8 cellular contexts compared by ENCODE assay signal in genomic region chr22:41563051-41563711, GRCh38. TPM values are rescaled to one million over a fixed set of nuclear protein-coding genes. Genes with fewer than 3 reads are reported as not detected.
DNase-seq lines count a peak whose midpoint lies in the region; TF ChIP-seq lines count a peak whose summit lies in the region.
"Had no signal": no experiment of that assay in that cellular context is flagged by ENCODE, and none has a peak within 500 bp of the region (broad histone marks: within the 10 kb centered on the region; RNA-seq: fewer than 3 reads in every experiment).

No MANE protein-coding gene starts in this region.

- H3K4me3 ChIP-seq in MG63 = no peak overlapping the region
- H3K4me3 ChIP-seq in esophagus squamous epithelium = peak overlapping the region in 1 of 4 donors; percentile 8
- H3K4me3 ChIP-seq in testis = no peak overlapping the region
- no peak overlapping the region for H3K4me3 ChIP-seq in Karpas-422 (ENCODE audit: low read length)

- no peaks in the 10 kb centered on the region for H3K9me3 ChIP-seq in MG63
- no peaks in the 10 kb centered on the region for H3K9me3 ChIP-seq in esophagus squamous epithelium
- no peaks in the 10 kb centered on the region for H3K9me3 ChIP-seq in testis
- no peaks in the 10 kb centered on the region for H3K9me3 ChIP-seq in Karpas-422 (ENCODE audit: low read length)

- H3K9me2 ChIP-seq in Karpas-422 (replicated peaks; ENCODE audit: insufficient read depth, low read length) = no peaks in the 10 kb centered on the region

- no peak for TF ChIP-seq POLR2A in esophagus squamous epithelium (IDR thresholded peaks at IDR 0.05)
- no peak for TF ChIP-seq POLR2A in testis (IDR thresholded peaks at IDR 0.05)

- WGBS in esophagus squamous epithelium, 2 donors = 30 to 35% methylated on average over 4 to 6 of the region's 10 CpGs
- 26 to 39% methylated on average over 8 to 10 of the region's 10 CpGs for WGBS in testis, 2 donors

- intact Hi-C loops in esophagus squamous epithelium (cut with DNase I) = no loop called here
- intact Hi-C loops in testis (cut with DNase I; ENCODE audit: low total_unique reads) = no loop called here

- no peaks in the 10 kb centered on the region for H3K36me3 ChIP-seq in MG63
- H3K36me3 ChIP-seq in esophagus squamous epithelium = no peaks in the 10 kb centered on the region
- H3K36me3 ChIP-seq in testis (ENCODE audit: low read depth, missing control alignments) = no peaks in the 10 kb centered on the region
- no peaks in the 10 kb centered on the region for H3K36me3 ChIP-seq in Karpas-422 (ENCODE audit: insufficient read depth, low read length)

- H2AFZ ChIP-seq in Karpas-422 (ENCODE audit: low read length) = no peak overlapping the region

- H3K27ac ChIP-seq in esophagus squamous epithelium (peak overlapping the region in 3 of 4 donors; percentile 66 to 76 (median 74)), testis (peak overlapping the region; percentile 9 to 37), Karpas-422 (ENCODE audit: low read length) (no peak overlapping the region)

- H3K27me3 ChIP-seq in MG63 (no peaks in the 10 kb centered on the region), esophagus squamous epithelium (peaks cover 0 to 46% (median 0%) of the 10 kb centered on the region in 4 donors), testis (no peaks in the 10 kb centered on the region), Karpas-422 (ENCODE audit: low read length) (no peaks in the 10 kb centered on the region)

- H3K4me1 ChIP-seq in esophagus squamous epithelium (peaks cover 3 to 44% (median 7%) of the 10 kb centered on the region in 3 donors), testis (peaks cover 41% of the 10 kb centered on the region), Karpas-422 (ENCODE audit: low read length) (peaks cover 13% of the 10 kb centered on the region)

- H3K79me2 ChIP-seq in Karpas-422 (ENCODE audit: low read length) = no peaks in the 10 kb centered on the region

- TF ChIP-seq CTCF in esophagus squamous epithelium (IDR thresholded peaks at IDR 0.05) (no peak), testis (IDR thresholded peaks at IDR 0.05) (no peak)

- H4K20me1 ChIP-seq in Karpas-422 (ENCODE audit: insufficient read depth, low read depth, low read length) = no peaks in the 10 kb centered on the region

- H3K9ac ChIP-seq in Karpas-422 (ENCODE audit: low read length) = no peak overlapping the region

- H3K4me2 ChIP-seq in Karpas-422 (ENCODE audit: low read depth, low read length, poor library complexity, severe bottlenecking) = no peak overlapping the region

- peak; percentile 77 for DNase-seq in MG63
- no peak for DNase-seq in esophagus squamous epithelium (lab: John Stamatoyannopoulos, UW)
- DNase-seq in testis = peak; percentile 41
- no peak for DNase-seq in T-helper 9 cell
- DNase-seq in NCI-H187 (lab: John Stamatoyannopoulos, UW) = no peak
- no peak for DNase-seq in Karpas-422
- DNase-seq: NCI-H1105 had no signal

RNA-seq across cellular contexts. Expression of gene CSDC2, which starts 2.4 kb away (rescaled TPM):
- total RNA-seq in MG63 (2014; rRNA removed; shearing (Covaris generic); ENCODE audit: low replicate concordance) = not detected in 2 replicates
- 1 to 10 TPM in 2 of 4 donors, under 1 TPM in 2; 0.19 to 2.7 (median 0.73) TPM for total RNA-seq in esophagus squamous epithelium
- 10 to 100 TPM; 76.5 to 87.0 TPM for total RNA-seq in testis
- 50.1 TPM for polyA plus RNA-seq in testis (ENCODE audit: insufficient read depth, low read depth, low replicate concordance)
- not detected in 2 replicates for total RNA-seq in Karpas-422 (2014; rRNA removed; shearing (Covaris generic); ENCODE audit: low replicate concordance)
- total RNA-seq: activated CD8-positive, alpha-beta memory T cell treated with anti-CD3 and anti-CD28 coated beads for 36 hours had no signal

RNA-seq across cellular contexts. Expression of gene POLR3H, which starts 18.9 kb away (rescaled TPM):
- 47.2 and 53.1 TPM in 2 replicates for total RNA-seq in MG63 (2014; rRNA removed; shearing (Covaris generic); ENCODE audit: low replicate concordance)
- 10 to 100 TPM; 13.7 to 23.3 (median 16.1) TPM for total RNA-seq in esophagus squamous epithelium
- total RNA-seq in testis = 10 to 100 TPM; 23.3 to 24.6 TPM
- 38.9 TPM for polyA plus RNA-seq in testis (ENCODE audit: insufficient read depth, low read depth, low replicate concordance)
- 13.2 and 17.1 TPM in 2 replicates for total RNA-seq in Karpas-422 (2014; rRNA removed; shearing (Covaris generic); ENCODE audit: low replicate concordance)

RNA-seq across cellular contexts. Expression of gene PMM1, which starts 26.5 kb away (rescaled TPM):
- total RNA-seq in MG63 (2014; rRNA removed; shearing (Covaris generic); ENCODE audit: low replicate concordance) = 36.1 and 37.4 TPM in 2 replicates
- total RNA-seq in esophagus squamous epithelium = 10 to 100 TPM; 17.9 to 65.2 (median 49.5) TPM
- 10 to 100 TPM; 44.4 to 45.7 TPM for total RNA-seq in testis
- 82.2 TPM for polyA plus RNA-seq in testis (ENCODE audit: insufficient read depth, low read depth, low replicate concordance)
- total RNA-seq in Karpas-422 (2014; rRNA removed; shearing (Covaris generic); ENCODE audit: low replicate concordance) = 10.0 and 15.2 TPM in 2 replicates

RNA-seq across cellular contexts. Expression of gene DESI1, which starts 57.7 kb away (rescaled TPM):
- total RNA-seq in MG63 (2014; rRNA removed; shearing (Covaris generic); ENCODE audit: low replicate concordance) = 14.4 and 27.6 TPM in 2 replicates
- total RNA-seq in esophagus squamous epithelium = 10 to 100 TPM; 22.1 to 34.9 (median 28.4) TPM
- total RNA-seq in testis = 10 to 100 TPM; 45.3 to 62.6 TPM
- 103 TPM for polyA plus RNA-seq in testis (ENCODE audit: insufficient read depth, low read depth, low replicate concordance)
- total RNA-seq in Karpas-422 (2014; rRNA removed; shearing (Covaris generic); ENCODE audit: low replicate concordance) = 27.9 and 76.0 TPM in 2 replicates

RNA-seq across cellular contexts. Expression of gene XRCC6, which starts 57.9 kb away (rescaled TPM):
- 560 and 634 TPM in 2 replicates for total RNA-seq in MG63 (2014; rRNA removed; shearing (Covaris generic); ENCODE audit: low replicate concordance)
- total RNA-seq in esophagus squamous epithelium (100 to 1,000 TPM; 161 to 295 (median 222) TPM), testis (100 to 1,000 TPM; 290 to 317 TPM)
- polyA plus RNA-seq in testis (ENCODE audit: insufficient read depth, low read depth, low replicate concordance) = 621 TPM
- total RNA-seq in Karpas-422 (2014; rRNA removed; shearing (Covaris generic); ENCODE audit: low replicate concordance) = 173 and 248 TPM in 2 replicates

Comparison
In these comparisons a context has a peak if more than half of its experiments do, and no peak if none do; other contexts are left out.
1. DNase-seq: peak in MG63 (single experiment) and testis (single experiment); none in esophagus squamous epithelium (single experiment), T-helper 9 cell (single experiment), NCI-H187 (0 of 2) and Karpas-422 (single experiment).
2. RNA of gene CSDC2, which starts 2.4 kb away (total RNA-seq): 76.5 to 87.0 TPM in testis; 0.19 to 2.7 TPM in esophagus squamous epithelium, not detected in MG63 and not detected in Karpas-422; every median in the first group is over 10 times any median in the second.